15 cellular contexts compared by ENCODE assay signal in the genomic region with DNA sequence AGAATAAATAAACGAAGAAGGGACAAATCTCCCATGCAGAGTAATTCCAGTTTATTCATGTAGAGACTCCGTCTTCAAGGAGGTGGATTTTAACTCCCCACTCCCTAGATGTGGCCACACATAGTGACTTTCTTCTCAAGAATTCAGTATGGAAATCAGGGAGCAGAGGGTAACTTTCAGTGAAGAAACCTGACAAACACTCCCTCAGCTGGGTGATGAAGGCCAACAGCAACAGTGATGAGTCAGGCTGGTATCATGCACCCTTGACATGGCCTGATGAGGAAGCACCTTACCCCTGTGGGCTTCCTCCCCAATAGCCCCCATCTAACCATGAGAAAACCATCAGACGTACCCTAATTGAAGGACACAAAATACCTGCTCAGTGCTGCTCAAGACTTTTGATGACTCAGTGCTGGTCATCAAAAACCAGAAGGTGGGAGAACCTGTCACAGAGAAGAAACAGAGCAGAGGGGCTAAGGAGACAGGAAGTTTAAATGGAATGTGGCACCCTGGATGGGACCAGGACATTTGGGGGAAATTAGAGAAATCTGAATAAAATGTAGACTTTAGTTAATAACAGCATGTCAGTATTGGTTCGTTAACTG. TPM values are rescaled to one million over a fixed set of nuclear protein-coding genes. Genes with fewer than 3 reads are reported as not detected.
DNase-seq lines count a peak whose midpoint lies in the region; ATAC-seq, FAIRE-seq and TF ChIP-seq lines count a peak whose summit lies in the region.
"Had no signal": no experiment of that assay in that cellular context is flagged by ENCODE, and none has a peak within 500 bp of the region (broad histone marks: within the 10 kb centered on the region; RNA-seq: fewer than 3 reads in every experiment).

No MANE protein-coding gene starts in this region.

- CTCF ChIA-PET in A549 (lab: Yijun Ruan, JAX): interaction anchor here (0.5 to 0.6 kb wide), 2 partner anchors 36 to 795 kb away, joined by 3 read pairs; no protein-coding TSS in a partner anchor

- ATAC-seq in A549: peak; percentile 44 to 57; a peak in 4 of 6 replicates
- no peak for ATAC-seq in activated CD4-positive, CD25-positive, alpha-beta regulatory T cell treated with anti-CD3 and anti-CD28 coated beads, Interleukin-2, amount 50 U/mL, for 24 hours
- ATAC-seq: activated CD4-positive, alpha-beta T cell treated with anti-CD3 and anti-CD28 coated beads for 36 hours; T-cell had no signal

- 84% methylated on average over 4 of the region's 4 CpGs for WGBS in A549 (ENCODE audit: missing lambda C conversion rate)

- peaks cover 8% of the 10 kb centered on the region; the same call in 1 of the 3 replicates for H3K4me1 ChIP-seq in A549
- peaks cover 3% of the 10 kb centered on the region for H3K4me1 ChIP-seq in left ventricle myocardium inferior

- TF ChIP-seq POLR2A in A549 (IDR thresholded peaks at IDR 0.05; ENCODE audit: low read length): no peak

- POLR2A ChIA-PET in A549 (lab: Yijun Ruan, JAX): no interaction called here

- H3K9me3 ChIP-seq in A549 (no peaks in the 10 kb centered on the region), left ventricle myocardium inferior (replicated peaks) (no peaks in the 10 kb centered on the region)

- TF ChIP-seq EP300 in A549 (IDR thresholded peaks at IDR 0.05): no peak

- FAIRE-seq in A549 (lab: Jason Lieb, UNC): no peak
- FAIRE-seq: endometrium, GM18507 had no signal

- TF ChIP-seq CTCF in A549 (IDR thresholded peaks at IDR 0.05): no peak
- TF ChIP-seq CTCF in left ventricle myocardium inferior (IDR thresholded peaks at IDR 0.05; ENCODE audit: borderline replicate concordance): no peak

- DNase-seq in A549 (ENCODE audit: low read depth in 1 of 2, low spot score in 1 of 2): peak in 1 of 2 experiments; percentile 15
- DNase-seq in HCEC 1CT: peak; percentile 70
- DNase-seq in SW480 (ENCODE audit: low spot score): peak; percentile 38
- peak; percentile 31 for DNase-seq in fibroblast of the conjunctiva (ENCODE audit: low read depth)
- DNase-seq in left ventricle myocardium inferior: no peak
- DNase-seq in D341Med (ENCODE audit: low spot score): no peak
- no peak for DNase-seq in SKM-1 treated with dmso at 0.1 percent for 144 hours (lab: John Stamatoyannopoulos, UW; ENCODE audit: unreplicated experiment)
- DNase-seq: activated CD4-positive, alpha-beta T cell treated with anti-CD3 and anti-CD28 coated beads for 36 hours; AML-193; NCI-H2107; stimulated activated CD4-positive, alpha-beta T cell treated with anti-CD3 and anti-CD28 coated beads, Interleukin-1b, Interleukin-23, amount 100 ng/mL, for 48 hours; T-cell had no signal

- no peak for TF ChIP-seq RAD21 in A549 (conservative IDR thresholded peaks at IDR 0.05 in 1 of 2, IDR thresholded peaks at IDR 0.05 in 1 of 2)

- H3K4me2 ChIP-seq in A549: no peak overlapping the region

- H3K36me3 ChIP-seq in left ventricle myocardium inferior: no peaks in the 10 kb centered on the region

- H3K27ac ChIP-seq in A549: no peak overlapping the region
- no peak overlapping the region for H3K27ac ChIP-seq in left ventricle myocardium inferior (replicated peaks)

- no peaks in the 10 kb centered on the region for H3K27me3 ChIP-seq in left ventricle myocardium inferior (ENCODE audit: low read depth)

- intact Hi-C loops in left ventricle myocardium inferior (cut with micrococcal nuclease): no loop called here

- H3K4me3 ChIP-seq in A549 (no peak overlapping the region), left ventricle myocardium inferior (no peak overlapping the region)

TF ChIP-seq in A549, 52 proteins besides CTCF, POLR2A, EP300 and RAD21:
- TF ChIP-seq POLR2AphosphoS2 (conservative IDR thresholded peaks at IDR 0.05; ENCODE audit: low read length) (no peak), JUN (IDR thresholded peaks at IDR 0.05) (no peak), RFX5 (IDR thresholded peaks at IDR 0.05) (no peak), MAFK (IDR thresholded peaks at IDR 0.05; ENCODE audit: partially characterized antibody) (no peak), RARB (CRISPR knock-in tag; IDR thresholded peaks at IDR 0.05) (no peak), HOXB5 (CRISPR knock-in tag; IDR thresholded peaks at IDR 0.05) (no peak), TP53 (CRISPR knock-in tag; IDR thresholded peaks at IDR 0.05) (no peak), SREBF2 (IDR thresholded peaks at IDR 0.05) (no peak), NR3C1 (IDR thresholded peaks at IDR 0.05) (no peak), PBX3 (IDR thresholded peaks at IDR 0.05) (no peak), RCOR1 (IDR thresholded peaks at IDR 0.05; ENCODE audit: low read depth, low read length) (no peak)

RNA-seq across cellular contexts. Expression of gene ADAMTS14, which starts 50.6 kb away (rescaled TPM):
- polyA plus RNA-seq in A549 (2011; rRNA removed) (not detected in 2 replicates), A549 (2017; fragmentation: RNase III; extraction: RNeasy Plus Mini Kit Qiagen cat#74134 plus additional on column Dnase treatment) (0.03 to 0.05 TPM (median 0.04 TPM) in 3 replicates)
- polyA plus RNA-seq in A549 (2012; cell fraction: cytosol; rRNA removed): 0.03 and 0.05 TPM in 2 replicates
- 0.20 and 0.23 TPM in 2 replicates for polyA plus RNA-seq in A549 (2012; cell fraction: nucleus; rRNA removed)
- polyA minus RNA-seq in A549 (2011; rRNA and poly(A)+ RNA removed): not detected in 2 replicates
- total RNA-seq in left ventricle myocardium inferior: 0.47 TPM
- total RNA-seq: activated CD4-positive, alpha-beta T cell treated with anti-CD3 and anti-CD28 coated beads for 36 hours had no signal

Comparison
In these comparisons a context has a peak if more than half of its experiments do, and no peak if none do; other contexts are left out.
1. ATAC-seq: peak in A549 (2 of 2); none in activated CD4-positive, CD25-positive, alpha-beta regulatory T cell treated with anti-CD3 and anti-CD28 coated beads, Interleukin-2, amount 50 U/mL, for 24 hours (0 of 2).
2. DNase-seq: peak in HCEC 1CT (single experiment), SW480 (single experiment) and fibroblast of the conjunctiva (single experiment); none in left ventricle myocardium inferior (single experiment), D341Med (single experiment) and SKM-1 treated with dmso at 0.1 percent for 144 hours (single experiment).